Comparison of ENCODE assay signal across 18 cellular contexts in genomic region chr15:66430627-66431026, GRCh38.
"Had no signal": no experiment of that assay in that cellular context is flagged by ENCODE, and none has a peak within 500 bp of the region (broad histone marks: within the 10 kb centered on the region; RNA-seq: fewer than 3 reads in every experiment).

No MANE protein-coding gene starts in this region.

- H3K4me1 ChIP-seq: prostate gland, upper lobe of right lung had no signal

- H3K36me3 ChIP-seq: prostate gland had no signal

- H3K9me3 Mint-ChIP-seq: activated CD4-positive, alpha-beta memory T cell treated with anti-CD3 and anti-CD28 coated beads, Interleukin-2, amount 10 ng/mL, durations not matched to agents 7 days and 5 days; activated naive CD4-positive, alpha-beta T cell treated with anti-CD3 and anti-CD28 coated beads, Interleukin-2, amount 50 U/mL, for 72 hours; activated T-helper 1 cell treated with anti-CD3 and anti-CD28 coated beads, Interleukin-12 subunit alpha, Interleukin-12 subunit beta, Interleukin-2, Interleukin-4 antibody, amounts not matched to agents 30 ng/mL and 10 ng/mL and 1 ng/mL, durations not matched to agents 14 hours and 24 hours and 36 hours; immature natural killer cell; naive thymus-derived CD4-positive, alpha-beta T cell had no signal

- H3K4me3 ChIP-seq: dorsolateral prefrontal cortex, esophagus muscularis mucosa, hepatocyte, lower lobe of right lung, prostate gland, upper lobe of right lung had no signal

- H3K9me3 ChIP-seq: esophagus muscularis mucosa, lower lobe of right lung, prostate gland, upper lobe of right lung had no signal

- DNase-seq: activated CD4-positive, alpha-beta memory T cell treated with anti-CD3 and anti-CD28 coated beads, Interleukin-2, amount 10 ng/mL, durations not matched to agents 7 days and 5 days; activated CD4-positive, alpha-beta T cell treated with anti-CD3 and anti-CD28 coated beads for 48 hours; central memory CD4-positive, alpha-beta T cell; dorsolateral prefrontal cortex; glutamatergic neuron; immature natural killer cell; lower lobe of right lung; naive thymus-derived CD4-positive, alpha-beta T cell; stimulated activated CD4-positive, alpha-beta T cell treated with anti-CD3 and anti-CD28 coated beads, Interleukin-2, amount 100 ng/mL, for 48 hours; stimulated activated CD8-positive, alpha-beta memory T cell treated with anti-CD3 and anti-CD28 coated beads, Interleukin-4, amount 100 ng/mL, for 48 hours; stimulated activated naive CD4-positive, alpha-beta T cell treated with Interleukin-2 at 50 U/mL for 16 hours; upper lobe of right lung had no signal

- H3K4me2 ChIP-seq: hepatocyte had no signal

- ATAC-seq: activated naive CD4-positive, alpha-beta T cell treated with anti-CD3 and anti-CD28 coated beads, Interleukin-2, amount 50 U/mL, for 72 hours; left lobe of liver; lower lobe of right lung; naive thymus-derived CD4-positive, alpha-beta T cell; upper lobe of right lung had no signal

- H3K4me3 Mint-ChIP-seq: activated CD4-positive, alpha-beta memory T cell treated with anti-CD3 and anti-CD28 coated beads, Interleukin-2, amount 10 ng/mL, durations not matched to agents 7 days and 5 days; activated T-helper 1 cell treated with anti-CD3 and anti-CD28 coated beads, Interleukin-12 subunit alpha, Interleukin-12 subunit beta, Interleukin-2, Interleukin-4 antibody, amounts not matched to agents 30 ng/mL and 10 ng/mL and 1 ng/mL, durations not matched to agents 14 hours and 24 hours and 36 hours had no signal

- H3K27me3 ChIP-seq: dorsolateral prefrontal cortex, esophagus muscularis mucosa, hepatocyte, upper lobe of right lung had no signal

- H3K27me3 Mint-ChIP-seq: activated CD4-positive, alpha-beta memory T cell treated with anti-CD3 and anti-CD28 coated beads, Interleukin-2, amount 10 ng/mL, durations not matched to agents 7 days and 5 days; naive thymus-derived CD4-positive, alpha-beta T cell had no signal

- H2AFZ ChIP-seq: hepatocyte had no signal

- H3K27ac ChIP-seq: dorsolateral prefrontal cortex, esophagus muscularis mucosa, hepatocyte, lower lobe of right lung, prostate gland, upper lobe of right lung had no signal

- H3K27ac Mint-ChIP-seq: activated CD4-positive, alpha-beta memory T cell treated with anti-CD3 and anti-CD28 coated beads, Interleukin-2, amount 10 ng/mL, durations not matched to agents 7 days and 5 days; activated T-helper 1 cell treated with anti-CD3 and anti-CD28 coated beads, Interleukin-12 subunit alpha, Interleukin-12 subunit beta, Interleukin-2, Interleukin-4 antibody, amounts not matched to agents 30 ng/mL and 10 ng/mL and 1 ng/mL, durations not matched to agents 14 hours and 24 hours and 36 hours had no signal
